1 cellular context compared by ENCODE assay signal in genomic region chr17:76714822-76715461, GRCh38.
TF ChIP-seq lines count a peak whose summit lies in the region.

No MANE protein-coding gene starts in this region.

TF ChIP-seq in GM23338, 12 proteins besides CTCF, POLR2A, EP300 and RAD21 (continued from another document):
- no peak for TF ChIP-seq ZNF462 (CRISPR knock-in tag; IDR thresholded peaks at IDR 0.05)
TF ChIP-seq in GM23338: peak in this region for 0.
